8 cellular contexts compared by ENCODE assay signal in the genomic region with DNA sequence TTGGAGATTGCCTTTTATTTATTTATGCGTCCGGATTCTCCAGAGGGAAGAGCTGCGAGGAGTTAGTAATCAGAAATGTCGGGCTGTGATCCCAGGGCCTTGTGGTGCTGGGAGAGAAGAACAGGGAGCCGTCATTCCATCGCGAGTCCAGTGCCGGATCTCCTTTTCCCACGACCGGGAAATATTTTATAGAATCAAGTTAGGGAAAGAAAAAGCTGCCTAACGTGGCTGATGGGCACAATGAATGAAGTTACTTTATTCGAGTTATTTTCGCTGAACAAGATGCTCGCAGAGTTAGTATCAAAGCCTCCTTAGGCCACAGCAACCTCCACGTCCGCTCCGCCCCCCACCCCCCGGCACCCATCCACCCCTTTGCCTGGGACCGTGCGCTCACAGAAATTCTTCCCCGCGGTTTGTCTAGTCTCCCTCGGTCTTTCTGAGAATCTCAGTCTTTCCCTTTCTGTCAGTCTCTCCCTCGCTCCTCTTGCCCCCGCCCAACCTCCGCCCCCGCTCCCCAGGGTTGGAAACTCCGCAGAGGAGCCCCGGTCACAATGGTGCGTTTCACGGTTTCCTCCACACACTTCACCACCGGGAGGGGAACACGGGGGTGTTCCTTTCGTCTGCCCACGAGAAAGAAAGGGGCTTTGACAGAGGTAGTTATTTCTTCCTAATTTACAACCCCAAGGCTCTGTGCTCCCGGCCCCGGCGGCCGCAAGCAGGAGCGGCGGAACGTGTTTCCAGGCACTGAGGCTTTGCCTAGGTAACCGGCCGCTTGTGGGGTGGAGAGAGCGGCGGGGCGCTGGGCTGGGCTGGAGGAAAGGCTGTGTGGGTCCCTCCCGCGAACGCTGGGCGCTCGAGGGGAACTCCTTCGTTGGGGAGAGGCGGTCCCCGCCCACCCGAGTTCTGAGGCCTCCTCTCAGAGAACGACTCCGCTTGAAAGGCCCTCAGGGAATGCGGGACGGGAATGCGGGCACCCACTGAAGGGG. TPM values are rescaled to one million over a fixed set of nuclear protein-coding genes. Genes with fewer than 3 reads are reported as not detected.
DNase-seq lines count a peak whose midpoint lies in the region; ATAC-seq, FAIRE-seq and TF ChIP-seq lines count a peak whose summit lies in the region.

No MANE protein-coding gene starts in this region.

- H3K4me2 ChIP-seq in OCI-LY7 (ENCODE audit: low read length), result peak overlapping the region; percentile 98

- H3K9me2 ChIP-seq in OCI-LY7 (ENCODE audit: insufficient read depth, low read length), result no peaks in the 10 kb centered on the region

- POLR2A ChIA-PET in OCI-LY7 (lab: Charles Lee), result no interaction called here

- CTCF ChIA-PET in OCI-LY7 (lab: Charles Lee; ENCODE audit: unreplicated experiment), result interaction anchor here (1.4 kb wide), 1 partner anchor 13 kb away, joined by 3 read pairs; no protein-coding TSS in a partner anchor

- H3K36me3 ChIP-seq in OCI-LY7 (ENCODE audit: insufficient read depth, low read length), result no peaks in the 10 kb centered on the region
- H3K36me3 ChIP-seq in pancreas, result no peaks in the 10 kb centered on the region
- no peaks in the 10 kb centered on the region for H3K36me3 ChIP-seq in thymus (ENCODE audit: control insufficient read depth, insufficient read depth)

- H3K9me3 ChIP-seq in OCI-LY7 (ENCODE audit: low read length) (no peaks in the 10 kb centered on the region), pancreas (no peaks in the 10 kb centered on the region), thymus (ENCODE audit: control insufficient read depth) (peaks cover 2% of the 10 kb centered on the region)

- no peaks in the 10 kb centered on the region for H4K20me1 ChIP-seq in OCI-LY7 (ENCODE audit: insufficient read depth, low read length)

- ATAC-seq in pancreas (no peak), GM21529 (IDR thresholded peaks at IDR 0.05; ENCODE audit: unreplicated experiment) (no peak), GM19455 (IDR thresholded peaks at IDR 0.05; ENCODE audit: unreplicated experiment) (no peak)

- FAIRE-seq in pancreas (lab: Jason Lieb, UNC), result no peak

- intact Hi-C loops in OCI-LY7 (cut with micrococcal nuclease; ENCODE audit: unreplicated experiment) (no loop called here), pancreas (cut with DNase I) (no loop called here)

- H3K79me2 ChIP-seq in OCI-LY7 (ENCODE audit: insufficient read depth, low read depth, low read length), result no peaks in the 10 kb centered on the region; the same call in 1 of the 2 replicates

- no peak for TF ChIP-seq CTCF in GM10266 (IDR thresholded peaks at IDR 0.05; ENCODE audit: control insufficient read depth, insufficient read depth, low read depth, missing control alignments)
- no peak for TF ChIP-seq CTCF in OCI-LY7 (conservative IDR thresholded peaks at IDR 0.05; ENCODE audit: low read length)
- no peak for TF ChIP-seq CTCF in pancreas (IDR thresholded peaks at IDR 0.05)

- peaks cover 38% of the 10 kb centered on the region for H3K4me1 ChIP-seq in OCI-LY7 (ENCODE audit: insufficient read depth, low read length, poor library complexity, severe bottlenecking)
- peaks cover 0 to 6% (median 3%) of the 10 kb centered on the region in 3 donors for H3K4me1 ChIP-seq in pancreas
- H3K4me1 ChIP-seq in thymus (ENCODE audit: control insufficient read depth, insufficient read depth, low read length), result peaks cover 24% of the 10 kb centered on the region

- H2AFZ ChIP-seq in OCI-LY7 (ENCODE audit: low read length), result peak overlapping the region; percentile 27; the same call in 1 of the 2 replicates

- BruUV-seq in OCI-LY7 (replicated peaks; lab: Mats Ljungman, UMichigan), result no TSS peak

- no peak overlapping the region for H3K27ac ChIP-seq in OCI-LY7 (ENCODE audit: low read depth, low read length, poor library complexity, severe bottlenecking)
- no peak overlapping the region for H3K27ac ChIP-seq in pancreas
- no peak overlapping the region for H3K27ac ChIP-seq in thymus (ENCODE audit: low read depth)

- no peaks in the 10 kb centered on the region for H3K27me3 ChIP-seq in pancreas
- H3K27me3 ChIP-seq in thymus (ENCODE audit: control insufficient read depth, insufficient read depth), result peaks cover 70% of the 10 kb centered on the region

- H3K4me3 ChIP-seq in OCI-LY7 (ENCODE audit: low read depth, low read length, poor library complexity, severe bottlenecking), result peak overlapping the region; percentile 73
- H3K4me3 ChIP-seq in pancreas, result peak overlapping the region; percentile 74 to 84 (median 78)
- H3K4me3 ChIP-seq in thymus (ENCODE audit: low read length), result peak overlapping the region; percentile 80

- DNase-seq in GM10266 (ENCODE audit: extremely low spot score) (peak; percentile 73), OCI-LY7 (ENCODE audit: low spot score) (peak; percentile 11), germinal center (ENCODE audit: low spot score) (peak; percentile 44), pancreas (peak; percentile 18 to 80 (median 47))
- peak; percentile 26 for DNase-seq in activated effector memory CD4-positive, alpha-beta T cell treated with Interleukin-2 at 50 U/mL for 16 hours

- WGBS in pancreas, 2 donors, result 1% methylated on average over 53 to 61 of the region's 61 CpGs
- WGBS in thymus, result under 1% methylated on average over 61 of the region's 61 CpGs

RNA-seq across cellular contexts. Expression of a gene that starts 2.0 kb away (rescaled TPM):
- total RNA-seq in OCI-LY7 (2014; rRNA removed; shearing (Covaris generic)), result 0.13 and 0.18 TPM in 2 replicates
- total RNA-seq in OCI-LY7 (2022) (0.46 and 0.74 TPM in 2 replicates), pancreas (1 to 10 TPM in 4 of 6 donors, under 1 TPM in 2; 0.41 to 3.1 (median 1.1) TPM)
- polyA plus RNA-seq in pancreas (1 to 10 TPM; 1.9 to 3.8 TPM), thymus (13.6 TPM)

Comparison
In these comparisons a context has a peak if more than half of its experiments do, and no peak if none do; other contexts are left out.
1. DNase-seq: peak in every context shown above with its lines; median percentile 73 in GM10266; 47 in pancreas; 44 in germinal center; 26 in activated effector memory CD4-positive, alpha-beta T cell treated with Interleukin-2 at 50 U/mL for 16 hours; 11 in OCI-LY7.